In the genomic region with DNA sequence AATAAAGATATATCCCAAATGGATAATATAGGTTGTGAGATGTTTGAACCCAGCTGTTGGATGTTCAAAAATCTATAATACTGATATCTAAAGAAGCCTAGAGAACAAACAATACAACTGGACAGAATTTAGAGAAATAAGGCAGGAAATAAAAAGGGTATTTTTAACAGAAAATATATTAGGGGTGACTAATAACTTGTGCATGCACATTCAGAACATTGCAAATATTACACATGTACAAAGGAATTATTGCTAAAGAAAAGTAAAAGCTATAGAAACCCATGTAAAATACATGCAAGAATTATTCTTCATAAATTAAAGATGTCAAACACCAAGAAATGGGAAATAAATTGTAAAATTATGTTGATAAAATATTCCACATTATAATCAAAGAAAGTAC, we compare ENCODE assay signal across 23 cellular contexts. TPM values are rescaled to one million over a fixed set of nuclear protein-coding genes. Genes with fewer than 3 reads are reported as not detected.
DNase-seq lines count a peak whose midpoint lies in the region; ATAC-seq, FAIRE-seq and TF ChIP-seq lines count a peak whose summit lies in the region.
"Had no signal": no experiment of that assay in that cellular context is flagged by ENCODE, and none has a peak within 500 bp of the region (broad histone marks: within the 10 kb centered on the region; RNA-seq: fewer than 3 reads in every experiment).

No MANE protein-coding gene starts in this region.

- H3K9me2 ChIP-seq in GM23248 (ENCODE audit: insufficient read depth) = no peaks in the 10 kb centered on the region

- FAIRE-seq in kidney (lab: Jason Lieb, UNC) = peak; percentile 62
- FAIRE-seq: A549, GM12878, H1 had no signal

- no peaks in the 10 kb centered on the region for H3K4me1 ChIP-seq in GM23248 (ENCODE audit: insufficient read depth)
- peaks cover 10% of the 10 kb centered on the region for H3K4me1 ChIP-seq in RWPE2 (ENCODE audit: insufficient read depth, poor library complexity, severe bottlenecking)
- no peaks in the 10 kb centered on the region for H3K4me1 ChIP-seq in kidney (ENCODE audit: control insufficient read depth in 1 of 2, insufficient read depth in 1 of 2, low read depth in 1 of 2, low read length in 2 of 2)
- H3K4me1 ChIP-seq: A549 had no signal

- no peaks in the 10 kb centered on the region for H3K79me2 ChIP-seq in GM23248 (ENCODE audit: insufficient read depth)

- intact Hi-C loops in kidney (cut with DNase I) = no loop called here

- in situ Hi-C loops in GM23248 (cut with MboI) = no loop called here

- no peak overlapping the region for H2AFZ ChIP-seq in GM23248

- H3F3A ChIP-seq in GM23248 (ENCODE audit: insufficient read depth) = no peaks in the 10 kb centered on the region

- no peak overlapping the region for H3K4me2 ChIP-seq in GM23248 (ENCODE audit: unreplicated experiment)
- H3K4me2 ChIP-seq: A549 had no signal

- no peak overlapping the region for H3K9ac ChIP-seq in GM23248
- H3K9ac ChIP-seq in kidney (ENCODE audit: low read length in 2 of 2) = no peak overlapping the region

- DNase-seq in GM23248 (peak; percentile 6), RWPE2 (ENCODE audit: low spot score) (no peak), choroid plexus epithelial cell (ENCODE audit: low read depth) (peak; percentile 14), kidney (no peak), NCI-H2081 (lab: John Stamatoyannopoulos, UW) (no peak), HuH-7.5 (ENCODE audit: low spot score) (no peak), hepatic stellate cell (ENCODE audit: low spot score) (no peak)
- no peak for DNase-seq in activated CD4-positive, alpha-beta T cell treated with anti-CD3 and anti-CD28 coated beads, Interleukin-2, amount 50 U/mL, for 48 hours
- DNase-seq: AML-193; CD4-positive, alpha-beta memory T cell; DMS153; DMS79; H9; KBM-7 had no signal

- no peaks in the 10 kb centered on the region for H4K20me1 ChIP-seq in GM23248 (ENCODE audit: insufficient read depth)

- no peak overlapping the region for H3K4me3 ChIP-seq in GM23248
- H3K4me3 ChIP-seq in RWPE2 (ENCODE audit: severe bottlenecking) = no peak overlapping the region
- no peak overlapping the region for H3K4me3 ChIP-seq in choroid plexus epithelial cell (ENCODE audit: low read depth, low read length)
- H3K4me3 ChIP-seq in kidney (ENCODE audit: low read length in 2 of 2) = no peak overlapping the region
- H3K4me3 ChIP-seq: A549, GM12878 had no signal

- no peak for TF ChIP-seq CTCF in RWPE2 (IDR thresholded peaks at IDR 0.05; ENCODE audit: poor library complexity, severe bottlenecking)
- TF ChIP-seq CTCF in choroid plexus epithelial cell (conservative IDR thresholded peaks at IDR 0.05; ENCODE audit: low read depth, low read length) = no peak
- no peak for TF ChIP-seq CTCF in kidney (IDR thresholded peaks at IDR 0.05; ENCODE audit: borderline replicate concordance, extremely low read depth, insufficient read depth)

- H3K36me3 ChIP-seq in GM23248 (ENCODE audit: low read depth) = no peaks in the 10 kb centered on the region
- H3K36me3 ChIP-seq in RWPE2 (ENCODE audit: low read depth) = no peaks in the 10 kb centered on the region
- H3K36me3 ChIP-seq in kidney (ENCODE audit: control insufficient read depth in 1 of 2, insufficient read depth in 2 of 2, low read length in 2 of 2) = no peaks in the 10 kb centered on the region

- H3K9me3 ChIP-seq in GM23248 (ENCODE audit: low read depth) = no peaks in the 10 kb centered on the region
- no peaks in the 10 kb centered on the region for H3K9me3 ChIP-seq in RWPE2 (ENCODE audit: severe bottlenecking)
- no peaks in the 10 kb centered on the region for H3K9me3 ChIP-seq in kidney (ENCODE audit: control insufficient read depth in 1 of 2, low read length in 2 of 2)
- H3K9me3 ChIP-seq: A549 had no signal

- ATAC-seq in RWPE2 (ENCODE audit: low read depth) = peak; percentile 46; the same call in 1 of the 3 replicates
- ATAC-seq: A549, GM12878 had no signal

- no peak overlapping the region for H3K27ac ChIP-seq in GM23248
- no peak overlapping the region for H3K27ac ChIP-seq in RWPE2 (ENCODE audit: poor library complexity, severe bottlenecking)
- no peak overlapping the region for H3K27ac ChIP-seq in kidney (ENCODE audit: low read depth in 2 of 2, low read length in 2 of 2)
- H3K27ac ChIP-seq: A549, C4-2B had no signal

- H3K27me3 ChIP-seq in GM23248 (replicated peaks; ENCODE audit: insufficient read depth) (no peaks in the 10 kb centered on the region), RWPE2 (ENCODE audit: insufficient read depth, poor library complexity, severe bottlenecking) (no peaks in the 10 kb centered on the region)

RNA-seq across cellular contexts. Expression of a gene that starts 32.7 kb away (rescaled TPM):
- total RNA-seq in GM23248 (2014; rRNA removed; shearing (Covaris generic)) = not detected in 2 replicates
- polyA plus RNA-seq in GM23248 (2016; fragmentation: Nextera tagmentation; extraction: Ambion mirVana) = not detected in 2 replicates
- not detected for total RNA-seq in kidney
- 0.34 TPM for polyA plus RNA-seq in kidney (ENCODE audit: insufficient read depth, low read depth, low replicate concordance)
- total RNA-seq: CD4-positive, alpha-beta memory T cell; Daoy; G401; GM12878; H9; HT-29 had no signal
- polyA plus RNA-seq: A549; BJ; CD4-positive, alpha-beta memory T cell; GM12878; IgD-negative memory B cell had no signal

Comparison
In these comparisons a context has a peak if more than half of its experiments do, and no peak if none do; other contexts are left out.
1. DNase-seq: peak in GM23248 (single experiment) and choroid plexus epithelial cell (single experiment); none in RWPE2 (single experiment), kidney (single experiment), NCI-H2081 (0 of 2), HuH-7.5 (single experiment), activated CD4-positive, alpha-beta T cell treated with anti-CD3 and anti-CD28 coated beads, Interleukin-2, amount 50 U/mL, for 48 hours (0 of 2) and hepatic stellate cell (single experiment).